8 cellular contexts compared by ENCODE assay signal in genomic region chr12:54368709-54369596, GRCh38. TPM values are rescaled to one million over a fixed set of nuclear protein-coding genes. Genes with fewer than 3 reads are reported as not detected.
DNase-seq lines count a peak whose midpoint lies in the region; ATAC-seq and FAIRE-seq lines count a peak whose summit lies in the region.

No MANE protein-coding gene starts in this region.

- peak; percentile 48 for FAIRE-seq in A204.1 (lab: Jason Lieb, UNC)

- intact Hi-C loops in left colon (cut with DNase I, micrococcal nuclease): loop anchor here in 1 of 2 donors (10.0 kb wide), 1 partner anchor 144 kb away; no protein-coding TSS in a partner anchor

- DNase-seq in NCI-H345 (lab: John Stamatoyannopoulos, UW) (peak; percentile 75), cerebellar cortex (ENCODE audit: low spot score) (peak; percentile 90), left colon (peak; percentile 87 to 92)
- peak; percentile 85 for DNase-seq in activated CD4-positive, CD25-positive, alpha-beta regulatory T cell treated with anti-CD3 and anti-CD28 coated beads, Interleukin-2, amount 50 U/mL, for 72 hours
- DNase-seq in stimulated activated CD4-positive, alpha-beta T cell treated with anti-CD3 and anti-CD28 coated beads, Interleukin-1b, Interleukin-23, amount 100 ng/mL, for 4 hours (ENCODE audit: low read depth in 2 of 2): peak; percentile 90 to 92

- ATAC-seq in GM18511 (IDR thresholded peaks at IDR 0.05; ENCODE audit: unreplicated experiment): peak; percentile 84
- peak; percentile 85 for ATAC-seq in HG03159 (IDR thresholded peaks at IDR 0.05; ENCODE audit: unreplicated experiment)
- peak; percentile 75 for ATAC-seq in left colon

RNA-seq across cellular contexts. Expression of gene GPR84, which starts 4.7 kb away (rescaled TPM):
- under 1 TPM in 1 of 2 donors, not detected in 1; 0.50 TPM for total RNA-seq in left colon

RNA-seq across cellular contexts. Expression of gene ZNF385A, which starts 15.6 kb away (rescaled TPM):
- total RNA-seq in left colon: 1 to 10 TPM; 4.0 to 8.3 TPM

RNA-seq across cellular contexts. Expression of gene COPZ1, which starts 44.0 kb away (rescaled TPM):
- 100 to 1,000 TPM; 119 to 129 TPM for total RNA-seq in left colon

RNA-seq across cellular contexts. Expression of gene ITGA5, which starts 50.1 kb away (rescaled TPM):
- total RNA-seq in left colon: 10 to 100 TPM; 20.8 to 49.1 TPM

Comparison
In these comparisons a context has a peak if more than half of its experiments do, and no peak if none do; other contexts are left out.
1. Peak in every context shown above with its lines: DNase-seq and ATAC-seq.